In genomic region chr19:18089726-18090125, GRCh38 we compare ENCODE assay signal across 1 cellular context.
TF ChIP-seq lines count a peak whose summit lies in the region.

No MANE protein-coding gene starts in this region.

TF ChIP-seq in HepG2, 621 proteins besides CTCF, POLR2A, EP300 and RAD21:
- no peak for TF ChIP-seq ELF3 (CRISPR knock-in tag; IDR thresholded peaks at IDR 0.05)
- TF ChIP-seq CEBPB (IDR thresholded peaks at IDR 0.05; ENCODE audit: borderline replicate concordance, low read depth, low read length) = peak; percentile 39; the same call in 1 of the 2 replicates
- TF ChIP-seq, protein P1, sequence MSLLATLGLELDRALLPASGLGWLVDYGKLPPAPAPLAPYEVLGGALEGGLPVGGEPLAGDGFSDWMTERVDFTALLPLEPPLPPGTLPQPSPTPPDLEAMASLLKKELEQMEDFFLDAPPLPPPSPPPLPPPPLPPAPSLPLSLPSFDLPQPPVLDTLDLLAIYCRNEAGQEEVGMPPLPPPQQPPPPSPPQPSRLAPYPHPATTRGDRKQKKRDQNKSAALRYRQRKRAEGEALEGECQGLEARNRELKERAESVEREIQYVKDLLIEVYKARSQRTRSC (CRISPR knock-in tag; IDR thresholded peaks at IDR 0.05; ENCODE audit: low read depth) = no peak
- TF ChIP-seq ZNF337 (CRISPR knock-in tag; IDR thresholded peaks at IDR 0.05; ENCODE audit: borderline replicate concordance, low read depth) = no peak
- no peak for TF ChIP-seq THAP8 (CRISPR knock-in tag; IDR thresholded peaks at IDR 0.05; ENCODE audit: borderline replicate concordance)
- TF ChIP-seq PHF21A (CRISPR knock-in tag; IDR thresholded peaks at IDR 0.05) = no peak
